17 cellular contexts compared by ENCODE assay signal in the genomic region with DNA sequence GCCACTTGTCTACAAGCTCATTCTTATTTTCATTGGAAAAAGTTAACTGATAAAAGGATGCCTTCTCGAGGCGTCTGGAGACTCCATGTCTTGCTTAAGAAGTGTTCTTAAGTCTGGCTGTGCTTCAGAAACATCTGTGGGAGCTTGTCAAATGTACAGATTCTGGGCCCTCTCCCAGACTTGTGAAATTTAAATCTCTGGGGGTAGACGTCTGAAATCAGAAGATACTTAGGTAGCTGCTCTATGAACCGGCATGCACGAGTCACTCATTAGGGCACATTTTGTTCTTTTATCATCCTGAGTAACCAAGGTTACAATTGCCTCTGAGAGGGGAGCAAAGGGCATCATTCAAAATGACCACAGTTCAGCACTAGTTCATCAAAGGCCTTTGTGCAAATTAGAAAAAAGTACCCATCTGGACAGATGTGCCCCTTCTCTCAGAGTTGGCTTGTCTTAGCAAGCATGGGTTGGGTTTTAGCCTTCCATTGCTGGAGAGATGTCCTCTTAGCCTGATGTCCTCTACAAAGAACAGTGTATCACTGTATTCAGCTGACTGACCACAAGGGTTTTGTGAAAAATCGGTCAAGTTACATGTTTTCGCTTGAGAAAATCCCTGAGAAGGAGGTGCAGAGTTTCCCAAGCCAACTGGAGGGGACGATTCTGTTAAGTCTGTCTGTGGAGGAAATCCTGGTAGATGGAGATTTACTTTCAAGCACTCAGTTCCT.
DNase-seq lines count a peak whose midpoint lies in the region; ATAC-seq and TF ChIP-seq lines count a peak whose summit lies in the region.
"Had no signal": no experiment of that assay in that cellular context is flagged by ENCODE, and none has a peak within 500 bp of the region (broad histone marks: within the 10 kb centered on the region; RNA-seq: fewer than 3 reads in every experiment).

No MANE protein-coding gene starts in this region.

- H3K27me3 ChIP-seq in right atrium auricular region (no peaks in the 10 kb centered on the region), gastroesophageal sphincter (no peaks in the 10 kb centered on the region)
- H3K27me3 ChIP-seq: BLaER1 treated with 17β-estradiol and CSF1 and Interleukin-3, amounts not matched to agents 10 nM and 100 nM had no signal

- 67 to 72% methylated on average over 6 to 8 of the region's 8 CpGs for WGBS in gastroesophageal sphincter (ENCODE audit: low coverage in 1 of 2), 2 donors

- no peak overlapping the region for H3K4me3 Mint-ChIP-seq in nephron
- H3K4me3 Mint-ChIP-seq: CD4-positive, CD25-positive, alpha-beta regulatory T cell; GM23338 had no signal

- peak overlapping the region; percentile 9 to 56 (median 15) for H3K27ac Mint-ChIP-seq in nephron
- H3K27ac Mint-ChIP-seq: CD4-positive, CD25-positive, alpha-beta regulatory T cell; GM23338 had no signal

- no peak for TF ChIP-seq CTCF in right atrium auricular region (IDR thresholded peaks at IDR 0.05)
- no peak for TF ChIP-seq CTCF in gastroesophageal sphincter (IDR thresholded peaks at IDR 0.05)
- TF ChIP-seq CTCF in nephron (IDR thresholded peaks at IDR 0.05; ENCODE audit: unreplicated experiment in 3 of 3) = no peak

- no peak overlapping the region for H3K27ac ChIP-seq in right atrium auricular region
- no peak overlapping the region for H3K27ac ChIP-seq in gastroesophageal sphincter
- H3K27ac ChIP-seq: BLaER1 treated with 17β-estradiol and CSF1 and Interleukin-3, amounts not matched to agents 10 nM and 100 nM had no signal

- intact Hi-C loops in Right ventricle myocardium superior (cut with DNase I) = no loop called here
- intact Hi-C loops in sciatic nerve (cut with DNase I) = no loop called here

- DNase-seq in Right ventricle myocardium superior (no peak), right atrium auricular region (ENCODE audit: low spot score) (no peak), sciatic nerve (ENCODE audit: low spot score) (no peak), DMS53 (lab: John Stamatoyannopoulos, UW) (no peak)
- DNase-seq: ACHN; Calu3; CD4-positive, CD25-positive, alpha-beta regulatory T cell; DMS 273 treated with DMSO at 0.1 percent for 48 hours; DMS79; H7 had no signal

- no peaks in the 10 kb centered on the region for H3K27me3 Mint-ChIP-seq in nephron (ENCODE audit: low read depth)
- H3K27me3 Mint-ChIP-seq: CD4-positive, CD25-positive, alpha-beta regulatory T cell had no signal

- peaks cover 3% of the 10 kb centered on the region for H3K36me3 Mint-ChIP-seq in nephron (ENCODE audit: low read depth)
- H3K36me3 Mint-ChIP-seq: CD4-positive, CD25-positive, alpha-beta regulatory T cell had no signal

- H3K4me1 Mint-ChIP-seq in nephron = peaks cover 45% of the 10 kb centered on the region
- H3K4me1 Mint-ChIP-seq: CD4-positive, CD25-positive, alpha-beta regulatory T cell had no signal

- H3K36me3 ChIP-seq in right atrium auricular region (no peaks in the 10 kb centered on the region), gastroesophageal sphincter (no peaks in the 10 kb centered on the region)
- H3K36me3 ChIP-seq: BLaER1 treated with 17β-estradiol and CSF1 and Interleukin-3, amounts not matched to agents 10 nM and 100 nM had no signal

- H3K9me3 ChIP-seq in right atrium auricular region (no peaks in the 10 kb centered on the region), gastroesophageal sphincter (no peaks in the 10 kb centered on the region)
- H3K9me3 ChIP-seq: BLaER1 treated with 17β-estradiol and CSF1 and Interleukin-3, amounts not matched to agents 10 nM and 100 nM had no signal

- ATAC-seq in Right ventricle myocardium superior (ENCODE audit: poor library complexity) (peak; percentile 65), gastroesophageal sphincter (peak; percentile 53), sciatic nerve (peak; percentile 86), GM21360 (IDR thresholded peaks at IDR 0.05; ENCODE audit: unreplicated experiment) (no peak), HG03520 (IDR thresholded peaks at IDR 0.05; ENCODE audit: unreplicated experiment) (no peak)
- ATAC-seq: GM12878, GM23338 had no signal

- H3K9me3 Mint-ChIP-seq in nephron = no peaks in the 10 kb centered on the region
- H3K9me3 Mint-ChIP-seq: GM23338 had no signal

- H3K4me3 ChIP-seq in right atrium auricular region (no peak overlapping the region), gastroesophageal sphincter (no peak overlapping the region)
- H3K4me3 ChIP-seq: BLaER1 treated with 17β-estradiol and CSF1 and Interleukin-3, amounts not matched to agents 10 nM and 100 nM; GM12878; GM23338 had no signal

- TF ChIP-seq EP300 in gastroesophageal sphincter (IDR thresholded peaks at IDR 0.05) = no peak

- H3K4me1 ChIP-seq in right atrium auricular region (no peaks in the 10 kb centered on the region), gastroesophageal sphincter (peaks cover 0 to 9% (median 0%) of the 10 kb centered on the region in 3 donors)

- no peak for TF ChIP-seq POLR2A in gastroesophageal sphincter (IDR thresholded peaks at IDR 0.05)

Comparison
In these comparisons a context has a peak if more than half of its experiments do, and no peak if none do; other contexts are left out.
1. ATAC-seq: peak in Right ventricle myocardium superior (single experiment), gastroesophageal sphincter (single experiment) and sciatic nerve (single experiment); none in GM21360 (single experiment) and HG03520 (single experiment).